ENCODE assay signal across 14 cellular contexts in the genomic region with DNA sequence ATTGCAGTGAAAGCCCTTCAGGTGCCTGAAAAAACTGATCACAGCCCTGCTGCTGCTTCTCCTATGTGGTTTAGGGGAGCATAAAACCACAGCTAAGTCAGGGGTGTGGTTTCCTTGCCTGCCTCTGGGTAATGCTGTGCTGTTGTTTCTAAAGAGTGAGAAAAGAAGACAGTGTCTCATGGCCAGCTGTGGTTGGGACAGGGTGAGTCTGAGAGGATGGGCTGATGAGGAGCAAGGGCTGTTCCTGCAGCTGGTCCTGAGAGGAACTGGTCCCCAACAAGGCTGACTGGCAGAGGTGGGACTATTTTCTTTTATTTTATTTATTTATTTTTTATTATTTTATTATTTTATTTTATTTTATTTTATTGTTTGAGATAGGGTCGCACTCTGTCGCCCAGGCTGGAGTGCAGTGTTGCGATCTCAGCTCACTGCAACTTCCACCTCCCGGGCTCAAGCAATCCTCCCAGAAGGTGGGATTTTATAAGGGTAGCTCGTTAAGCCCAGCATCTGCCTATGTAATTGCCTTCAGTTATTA.
DNase-seq lines count a peak whose midpoint lies in the region; ATAC-seq and TF ChIP-seq lines count a peak whose summit lies in the region.
"Had no signal": no experiment of that assay in that cellular context is flagged by ENCODE, and none has a peak within 500 bp of the region (broad histone marks: within the 10 kb centered on the region; RNA-seq: fewer than 3 reads in every experiment).

No MANE protein-coding gene starts in this region.

- TF ChIP-seq CTCF in esophagus muscularis mucosa (IDR thresholded peaks at IDR 0.05) (no peak), WERI-Rb-1 (IDR thresholded peaks at IDR 0.05; ENCODE audit: low read depth, low read length) (no peak)

- DNase-seq in Jurkat, Clone E6-1 (ENCODE audit: low read depth, low spot score): peak; percentile 83
- peak; percentile 55 for DNase-seq in esophagus muscularis mucosa (ENCODE audit: extremely low spot score)
- no peak for DNase-seq in GF-D8 (lab: John Stamatoyannopoulos, UW)
- no peak for DNase-seq in 8988T
- DNase-seq in WERI-Rb-1: no peak
- DNase-seq: activated T-cell treated with anti-CD3 and anti-CD28 coated beads, Interleukin-2, amount 50 U/mL, for 72 hours; endodermal cell; left ventricle myocardium superior; NCI-H1092 treated with DMSO at 0.1 percent for 48 hours; occipital lobe; SJCRH30; spleen had no signal

- ATAC-seq in GM18499 (IDR thresholded peaks at IDR 0.05; ENCODE audit: insufficient read depth, unreplicated experiment): peak; percentile 68
- ATAC-seq in GM19452 (IDR thresholded peaks at IDR 0.05; ENCODE audit: unreplicated experiment): peak; percentile 72
- ATAC-seq: left ventricle myocardium superior had no signal

- H3K4me3 ChIP-seq in Jurkat, Clone E6-1 (ENCODE audit: low read length): no peak overlapping the region
- H3K4me3 ChIP-seq in esophagus muscularis mucosa (no peak overlapping the region), WERI-Rb-1 (ENCODE audit: low read depth, low read length) (no peak overlapping the region)
- H3K4me3 ChIP-seq: SJCRH30, spleen had no signal

- no peaks in the 10 kb centered on the region for H3K9me3 ChIP-seq in esophagus muscularis mucosa
- H3K9me3 ChIP-seq in WERI-Rb-1 (ENCODE audit: severe bottlenecking): no peaks in the 10 kb centered on the region
- H3K9me3 ChIP-seq: SJCRH30, spleen had no signal

- intact Hi-C loops in esophagus muscularis mucosa (cut with DNase I): no loop called here

- 95% methylated on average over 5 of the region's 5 CpGs for WGBS in esophagus muscularis mucosa

- H3K36me3 ChIP-seq in esophagus muscularis mucosa: no peaks in the 10 kb centered on the region
- H3K36me3 ChIP-seq in WERI-Rb-1: no peaks in the 10 kb centered on the region
- H3K36me3 ChIP-seq: SJCRH30, spleen had no signal

- H3K27ac ChIP-seq in esophagus muscularis mucosa (replicated peaks in 1 of 4) (no peak overlapping the region), WERI-Rb-1 (no peak overlapping the region)
- H3K27ac ChIP-seq: SJCRH30, spleen had no signal

- no peak for TF ChIP-seq POLR2A in esophagus muscularis mucosa (IDR thresholded peaks at IDR 0.05; ENCODE audit: low read depth)

- no peaks in the 10 kb centered on the region for H3K27me3 ChIP-seq in esophagus muscularis mucosa
- no peaks in the 10 kb centered on the region for H3K27me3 ChIP-seq in WERI-Rb-1 (ENCODE audit: insufficient read depth, low read depth, severe bottlenecking)
- H3K27me3 ChIP-seq: SJCRH30 had no signal

- H3K4me1 ChIP-seq in esophagus muscularis mucosa: no peaks in the 10 kb centered on the region
- H3K4me1 ChIP-seq: SJCRH30, spleen had no signal

- no peak for TF ChIP-seq EP300 in esophagus muscularis mucosa (IDR thresholded peaks at IDR 0.05)

Comparison
In these comparisons a context has a peak if more than half of its experiments do, and no peak if none do; other contexts are left out.
1. DNase-seq: peak in Jurkat, Clone E6-1 (single experiment) and esophagus muscularis mucosa (single experiment); none in GF-D8 (single experiment), 8988T (single experiment) and WERI-Rb-1 (single experiment).